ENCODE assay signal across 8 cellular contexts in the genomic region with DNA sequence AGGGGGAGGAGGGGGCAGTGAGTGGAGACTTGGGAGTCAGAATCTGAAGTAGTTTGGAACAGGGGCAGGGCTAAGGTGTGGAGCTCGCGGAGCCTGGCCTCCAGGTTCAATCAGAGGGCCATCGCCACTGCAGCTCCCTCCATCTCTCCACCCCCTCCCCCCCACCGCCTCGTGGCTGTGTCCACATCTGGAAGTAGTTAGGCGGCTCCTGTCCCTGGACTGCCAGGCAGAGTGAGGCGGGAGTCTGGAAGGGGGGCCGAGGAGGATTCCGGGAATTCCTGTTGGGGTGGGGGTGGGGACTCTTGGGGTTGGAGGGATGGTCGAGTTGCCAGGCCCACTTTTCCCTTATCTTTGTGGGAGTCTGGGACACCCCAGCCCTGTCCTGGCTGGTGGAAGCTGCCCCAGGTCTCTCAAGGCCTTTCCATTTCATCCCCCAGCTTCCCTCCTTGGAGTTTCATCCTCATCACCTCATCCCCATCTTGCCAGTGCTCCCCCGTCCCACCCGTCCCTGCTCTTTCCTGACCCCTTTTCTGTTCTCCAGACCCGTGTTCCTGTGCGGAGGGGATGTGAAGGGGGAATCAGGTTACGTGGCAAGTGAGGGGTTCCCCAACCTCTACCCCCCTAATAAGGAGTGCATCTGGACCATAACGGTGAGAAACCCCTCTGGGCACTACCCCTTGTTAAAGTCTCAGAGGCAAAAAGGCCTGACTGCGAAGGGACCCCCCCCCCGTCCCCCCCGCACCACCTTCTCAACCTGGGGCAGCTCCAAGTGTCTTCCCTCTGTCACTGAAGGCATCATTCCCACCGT. TPM values are rescaled to one million over a fixed set of nuclear protein-coding genes. Genes with fewer than 3 reads are reported as not detected.
A peak's percentile ranks its signal among the peaks of the same experiment; 100 is the strongest.
DNase-seq lines count a peak whose midpoint lies in the region; ATAC-seq, FAIRE-seq and TF ChIP-seq lines count a peak whose summit lies in the region.

No MANE protein-coding gene starts in this region.

- in situ Hi-C loops in HepG2 (cut with HindIII; ENCODE audit: extremely low pct_ligation_motif_present, low pct_unique_long_range_greater_than_20kb) (no loop called here), brain microvascular endothelial cell (cut with HindIII; ENCODE audit: low pct_ligation_motif_present, low sequenced_read_pairs) (no loop called here)

- no peaks in the 10 kb centered on the region for H4K20me1 ChIP-seq in HepG2 (ENCODE audit: insufficient read depth, low read length)

- BruUV-seq in HepG2 (replicated peaks; lab: Mats Ljungman, UMichigan): no TSS peak

- TF ChIP-seq EP300 in HepG2 (IDR thresholded peaks at IDR 0.05; ENCODE audit: low read depth in 2 of 2, low read length in 2 of 2): no peak
- no peak for TF ChIP-seq EP300 in HepG2 (CRISPR knock-in tag; IDR thresholded peaks at IDR 0.05; ENCODE audit: borderline replicate concordance)

- TF ChIP-seq RAD21 in HepG2 (CRISPR knock-in tag; IDR thresholded peaks at IDR 0.05): no peak

- H3K4me3 ChIP-seq in HepG2 (replicated peaks in 1 of 3; ENCODE audit: insufficient read depth in 1 of 3, low read depth in 2 of 3, low read length in 3 of 3): peak overlapping the region in 2 of 3 experiments; percentile 36 to 71; a peak in 2 of 6 replicates
- H3K4me3 ChIP-seq in right lobe of liver: peak overlapping the region in 1 of 3 donors; percentile 70
- peak overlapping the region; percentile 82 for H3K4me3 ChIP-seq in brain microvascular endothelial cell (ENCODE audit: low read depth, low read length)
- no peak overlapping the region for H3K4me3 ChIP-seq in lung
- H3K4me3 ChIP-seq in vagina: peak overlapping the region; percentile 74 to 86

- H3K4me2 ChIP-seq in HepG2 (ENCODE audit: low read depth, low read length): peak overlapping the region; percentile 86

- POLR2A ChIA-PET in HepG2 (lab: Yijun Ruan, JAX): interaction anchor here (1.2 to 2.9 kb wide), 4 partner anchors 9 to 272 kb away, joined by 3 to 19 read pairs (median 10); partner anchors contain the start of genes FBXO24, LRCH4, MOSPD3 and POP7

- no peak for TF ChIP-seq CTCF in HepG2 (CRISPR knock-in tag; IDR thresholded peaks at IDR 0.05)
- no peak for TF ChIP-seq CTCF in right lobe of liver (IDR thresholded peaks at IDR 0.05)
- no peak for TF ChIP-seq CTCF in brain microvascular endothelial cell (IDR thresholded peaks at IDR 0.05; ENCODE audit: low read depth, low read length, missing control alignments)
- TF ChIP-seq CTCF in lung (IDR thresholded peaks at IDR 0.05; ENCODE audit: control extremely low read depth, extremely low read depth): no peak
- TF ChIP-seq CTCF in vagina (IDR thresholded peaks at IDR 0.05): no peak

- H3K27ac ChIP-seq in HepG2 (ENCODE audit: extremely low read length, insufficient read depth, low read length): no peak overlapping the region
- H3K27ac ChIP-seq in right lobe of liver: peak overlapping the region in 1 of 3 donors; percentile 53
- H3K27ac ChIP-seq in brain microvascular endothelial cell: peak overlapping the region; percentile 40
- peak overlapping the region in 1 of 2 donors; percentile 50 for H3K27ac ChIP-seq in lung (ENCODE audit: low read depth in 1 of 2, low read length in 1 of 2)
- H3K27ac ChIP-seq in vagina: peak overlapping the region; percentile 93

- no peak for TF ChIP-seq POLR2A in HepG2 (IDR thresholded peaks at IDR 0.05; ENCODE audit: insufficient read depth in 1 of 2, low read depth in 2 of 2, low read length in 2 of 2)
- no peak for TF ChIP-seq POLR2A in right lobe of liver (IDR thresholded peaks at IDR 0.05)
- TF ChIP-seq POLR2A in vagina (IDR thresholded peaks at IDR 0.05): no peak

- no peaks in the 10 kb centered on the region for H3K9me3 ChIP-seq in HepG2 (ENCODE audit: low read length)
- H3K9me3 ChIP-seq in right lobe of liver: no peaks in the 10 kb centered on the region
- H3K9me3 ChIP-seq in lung (ENCODE audit: control insufficient read depth in 2 of 2, insufficient read depth in 1 of 2, low read length in 1 of 2): no peaks in the 10 kb centered on the region
- H3K9me3 ChIP-seq in vagina: no peaks in the 10 kb centered on the region

- H3K4me1 ChIP-seq in HepG2 (ENCODE audit: insufficient read depth, low read length) (peaks cover 44% of the 10 kb centered on the region), right lobe of liver (peaks cover 0 to 23% (median 10%) of the 10 kb centered on the region in 4 donors), lung (ENCODE audit: control insufficient read depth in 2 of 2, insufficient read depth in 2 of 2, low read length in 2 of 2) (peaks cover 0 to 5% of the 10 kb centered on the region in 2 donors), vagina (peaks cover 26% of the 10 kb centered on the region)

- intact Hi-C loops in HepG2 (cut with micrococcal nuclease; ENCODE audit: unreplicated experiment): no loop called here
- intact Hi-C loops in right lobe of liver (cut with DNase I): no loop called here
- intact Hi-C loops in vagina (cut with DNase I): loop anchor here (5.0 kb wide), 2 partner anchors 74 to 89 kb away; partner anchors contain the start of gene GIGYF1
- intact Hi-C loops in posterior cingulate gyrus (cut with DNase I): no loop called here

- WGBS in HepG2 (ENCODE audit: low lambda C conversion rate): 44% methylated on average over 19 of the region's 20 CpGs
- 48% methylated on average over 10 of the region's 20 CpGs for WGBS in right lobe of liver (ENCODE audit: insufficient coverage, low coverage, low lambda C conversion rate, missing lambda C conversion rate)
- WGBS in lung, 2 donors: 47 to 71% methylated on average over 19 to 20 of the region's 20 CpGs

- DNase-seq in HepG2 (ENCODE audit: low spot score) (no peak), right lobe of liver (no peak), brain microvascular endothelial cell (peak; percentile 43), lung (ENCODE audit: low spot score) (peak; percentile 49), vagina (ENCODE audit: extremely low spot score in 2 of 2) (peak in 1 of 2 donors; percentile 96), posterior cingulate gyrus (no peak), occipital lobe (lab: John Stamatoyannopoulos, UW) (no peak)
- DNase-seq in stimulated activated CD4-positive, alpha-beta T cell treated with anti-CD3 and anti-CD28 coated beads, Interleukin-4, amount 100 ng/mL, for 4 hours: no peak

- H3K27me3 ChIP-seq in HepG2 (ENCODE audit: control insufficient read depth in 1 of 2, insufficient read depth in 2 of 2, low read length in 2 of 2) (0 out of 5 replicates have a peak, but pooled peaks cover 0 to 2% of the 10 kb centered on the region in 2 experiments), right lobe of liver (no peaks in the 10 kb centered on the region), brain microvascular endothelial cell (replicated peaks) (no peaks in the 10 kb centered on the region), lung (ENCODE audit: control insufficient read depth, insufficient read depth) (no peaks in the 10 kb centered on the region), vagina (no peaks in the 10 kb centered on the region)

- no peak for FAIRE-seq in HepG2 (lab: Jason Lieb, UNC)

- peak; percentile 5; the same call in 1 of the 3 replicates for ATAC-seq in HepG2
- no peak for ATAC-seq in right lobe of liver
- no peak for ATAC-seq in lung (ENCODE audit: insufficient read depth, low FRiP score)

- H3K36me3 ChIP-seq in HepG2 (replicated peaks in 1 of 2; ENCODE audit: control insufficient read depth in 1 of 2, insufficient read depth in 2 of 2, low read length in 2 of 2) (no peaks in the 10 kb centered on the region), right lobe of liver (no peaks in the 10 kb centered on the region), brain microvascular endothelial cell (replicated peaks) (peaks cover 3% of the 10 kb centered on the region), lung (ENCODE audit: control insufficient read depth in 2 of 2, insufficient read depth in 2 of 2, low read length in 2 of 2) (no peaks in the 10 kb centered on the region), vagina (no peaks in the 10 kb centered on the region)

- H3K9ac ChIP-seq in HepG2 (ENCODE audit: insufficient read depth, low read depth, low read length): no peak overlapping the region

- no peaks in the 10 kb centered on the region for H3K79me2 ChIP-seq in HepG2 (ENCODE audit: insufficient read depth, low read length)

- H2AFZ ChIP-seq in HepG2 (ENCODE audit: low read length): no peak overlapping the region

- CTCF ChIA-PET in HepG2 (lab: Yijun Ruan, JAX; ENCODE audit: low intra/inter-chr PET ratio, low total read pairs): no interaction called here

RNA-seq across cellular contexts. Expression of gene PCOLCE, which starts 0.9 kb away (rescaled TPM):
- total RNA-seq in HepG2 (2016; rRNA removed; fragmentation: Illumina TruSeq; extraction: Trizol) (3.9 and 16.0 TPM in 2 replicates), right lobe of liver (10 to 100 TPM; 10.9 to 48.5 (median 23.6) TPM), lung (100 to 1,000 TPM in 1 of 2 donors, 10 to 100 TPM in 1; 53.6 to 105 TPM), vagina (85.4 TPM), occipital lobe (4.2 TPM)
- total RNA-seq in HepG2 (2016; cell fraction: cytosol; rRNA removed; fragmentation: Illumina TruSeq; extraction: Trizol; ENCODE audit: low read depth): 2.1 and 2.3 TPM in 2 replicates
- 3.3 and 18.3 TPM in 2 replicates for total RNA-seq in HepG2 (2016; cell fraction: insoluble cytoplasmic fraction; rRNA removed; fragmentation: Illumina TruSeq; extraction: Trizol)
- 1.9 and 2.0 TPM in 2 replicates for total RNA-seq in HepG2 (2016; cell fraction: membrane; rRNA removed; fragmentation: Illumina TruSeq; extraction: Trizol)
- 20.4 and 23.8 TPM in 2 replicates for total RNA-seq in HepG2 (2016; cell fraction: nucleus; rRNA removed; fragmentation: Illumina TruSeq; extraction: Trizol)
- polyA plus RNA-seq in HepG2 (2011; rRNA removed) (5.3 and 6.9 TPM in 2 replicates), lung (10 to 100 TPM; 48.4 to 73.5 TPM)
- 3.1 and 3.4 TPM in 2 replicates for polyA plus RNA-seq in HepG2 (2011; cell fraction: cytosol; rRNA removed)
- polyA plus RNA-seq in HepG2 (2011; cell fraction: nucleus; rRNA removed): 62.1 and 64.1 TPM in 2 replicates
- polyA plus RNA-seq in HepG2 (2012): 15.6 and 28.9 TPM in 2 replicates
- polyA plus RNA-seq in HepG2 (2016; cell fraction: cytosol; fragmentation: Illumina TruSeq; extraction: Trizol; ENCODE audit: low read depth): 3.5 and 3.8 TPM in 2 replicates
- 6.3 and 9.1 TPM in 2 replicates for polyA plus RNA-seq in HepG2 (2016; cell fraction: insoluble cytoplasmic fraction; fragmentation: Illumina TruSeq; extraction: Trizol; ENCODE audit: low read depth)
- 3.4 and 3.6 TPM in 2 replicates for polyA plus RNA-seq in HepG2 (2016; cell fraction: membrane; fragmentation: Illumina TruSeq; extraction: Trizol; ENCODE audit: low read depth)
- 81.2 and 84.3 TPM in 2 replicates for polyA plus RNA-seq in HepG2 (2016; cell fraction: nucleus; fragmentation: Illumina TruSeq; extraction: Trizol; ENCODE audit: insufficient read depth, low read depth)
- 1.7 and 2.2 TPM in 2 replicates for polyA minus RNA-seq in HepG2 (2011; rRNA and poly(A)+ RNA removed; ENCODE audit: low replicate concordance)
- polyA minus RNA-seq in HepG2 (2011; cell fraction: cytosol; rRNA and poly(A)+ RNA removed): 3.4 and 4.9 TPM in 2 replicates
- polyA minus RNA-seq in HepG2 (2011; cell fraction: nucleus; rRNA and poly(A)+ RNA removed): 7.1 and 9.0 TPM in 2 replicates

RNA-seq across cellular contexts. Expression of gene MOSPD3, which starts 9.2 kb away (rescaled TPM):
- total RNA-seq in HepG2 (2016; rRNA removed; fragmentation: Illumina TruSeq; extraction: Trizol) (6.1 and 7.6 TPM in 2 replicates), right lobe of liver (10 to 100 TPM in 5 of 6 experiments, 1 to 10 TPM in 1; 8.6 to 19.3 (median 13.9) TPM), lung (10 to 100 TPM; 13.2 to 26.9 TPM), vagina (11.8 TPM), occipital lobe (12.2 TPM)
- total RNA-seq in HepG2 (2016; cell fraction: cytosol; rRNA removed; fragmentation: Illumina TruSeq; extraction: Trizol; ENCODE audit: low read depth): 12.3 and 20.4 TPM in 2 replicates
- 4.0 and 7.0 TPM in 2 replicates for total RNA-seq in HepG2 (2016; cell fraction: insoluble cytoplasmic fraction; rRNA removed; fragmentation: Illumina TruSeq; extraction: Trizol)
- 15.9 and 22.1 TPM in 2 replicates for total RNA-seq in HepG2 (2016; cell fraction: membrane; rRNA removed; fragmentation: Illumina TruSeq; extraction: Trizol)
- 4.2 and 6.2 TPM in 2 replicates for total RNA-seq in HepG2 (2016; cell fraction: nucleus; rRNA removed; fragmentation: Illumina TruSeq; extraction: Trizol)
- polyA plus RNA-seq in HepG2 (2011; rRNA removed) (8.6 and 8.8 TPM in 2 replicates), lung (10 to 100 TPM; 15.5 to 18.8 TPM)
- polyA plus RNA-seq in HepG2 (2011; cell fraction: cytosol; rRNA removed): 3.9 and 6.3 TPM in 2 replicates
- polyA plus RNA-seq in HepG2 (2011; cell fraction: nucleus; rRNA removed): 21.4 and 23.3 TPM in 2 replicates
- 7.9 and 11.0 TPM in 2 replicates for polyA plus RNA-seq in HepG2 (2012)
- 45.9 and 64.3 TPM in 2 replicates for polyA plus RNA-seq in HepG2 (2016; cell fraction: cytosol; fragmentation: Illumina TruSeq; extraction: Trizol; ENCODE audit: low read depth)
- 15.6 and 23.4 TPM in 2 replicates for polyA plus RNA-seq in HepG2 (2016; cell fraction: insoluble cytoplasmic fraction; fragmentation: Illumina TruSeq; extraction: Trizol; ENCODE audit: low read depth)
- polyA plus RNA-seq in HepG2 (2016; cell fraction: membrane; fragmentation: Illumina TruSeq; extraction: Trizol; ENCODE audit: low read depth): 47.5 and 59.2 TPM in 2 replicates
- polyA plus RNA-seq in HepG2 (2016; cell fraction: nucleus; fragmentation: Illumina TruSeq; extraction: Trizol; ENCODE audit: insufficient read depth, low read depth): 17.4 and 18.3 TPM in 2 replicates
- 3.9 and 4.7 TPM in 2 replicates for polyA minus RNA-seq in HepG2 (2011; rRNA and poly(A)+ RNA removed; ENCODE audit: low replicate concordance)
- 1.7 and 2.4 TPM in 2 replicates for polyA minus RNA-seq in HepG2 (2011; cell fraction: cytosol; rRNA and poly(A)+ RNA removed)
- 4.5 and 5.2 TPM in 2 replicates for polyA minus RNA-seq in HepG2 (2011; cell fraction: nucleus; rRNA and poly(A)+ RNA removed)

RNA-seq across cellular contexts. Expression of gene FBXO24, which starts 17.0 kb away (rescaled TPM):
- total RNA-seq in HepG2 (2016; rRNA removed; fragmentation: Illumina TruSeq; extraction: Trizol) (0.13 and 0.20 TPM in 2 replicates), right lobe of liver (1 to 10 TPM in 1 of 6 experiments, under 1 TPM in 5; 0.25 to 1.0 (median 0.45) TPM), lung (1 to 10 TPM in 1 of 2 donors, under 1 TPM in 1; 0.25 to 1.3 TPM), vagina (0.98 TPM), occipital lobe (0.16 TPM)
- total RNA-seq in HepG2 (2016; cell fraction: cytosol; rRNA removed; fragmentation: Illumina TruSeq; extraction: Trizol; ENCODE audit: low read depth): 0.18 and 0.61 TPM in 2 replicates
- 0.24 TPM in 1 of 2 replicates, not detected in the other for total RNA-seq in HepG2 (2016; cell fraction: insoluble cytoplasmic fraction; rRNA removed; fragmentation: Illumina TruSeq; extraction: Trizol)
- 0.12 and 0.21 TPM in 2 replicates for total RNA-seq in HepG2 (2016; cell fraction: membrane; rRNA removed; fragmentation: Illumina TruSeq; extraction: Trizol)
- total RNA-seq in HepG2 (2016; cell fraction: nucleus; rRNA removed; fragmentation: Illumina TruSeq; extraction: Trizol): 0.56 TPM in 1 of 2 replicates, not detected in the other
- polyA plus RNA-seq in HepG2 (2011; rRNA removed) (0.31 and 0.55 TPM in 2 replicates), lung (under 1 TPM; 0.30 to 0.35 TPM)
- 0.31 and 0.32 TPM in 2 replicates for polyA plus RNA-seq in HepG2 (2011; cell fraction: cytosol; rRNA removed)
- polyA plus RNA-seq in HepG2 (2011; cell fraction: nucleus; rRNA removed): 2.0 and 2.1 TPM in 2 replicates
- 0.15 and 0.31 TPM in 2 replicates for polyA plus RNA-seq in HepG2 (2012)
- polyA plus RNA-seq in HepG2 (2016; cell fraction: cytosol; fragmentation: Illumina TruSeq; extraction: Trizol; ENCODE audit: low read depth): 0.08 and 0.10 TPM in 2 replicates
- 0.21 and 0.26 TPM in 2 replicates for polyA plus RNA-seq in HepG2 (2016; cell fraction: insoluble cytoplasmic fraction; fragmentation: Illumina TruSeq; extraction: Trizol; ENCODE audit: low read depth)
- polyA plus RNA-seq in HepG2 (2016; cell fraction: membrane; fragmentation: Illumina TruSeq; extraction: Trizol; ENCODE audit: low read depth): 0.14 and 0.22 TPM in 2 replicates
- polyA plus RNA-seq in HepG2 (2016; cell fraction: nucleus; fragmentation: Illumina TruSeq; extraction: Trizol; ENCODE audit: insufficient read depth, low read depth): 0.38 and 0.51 TPM in 2 replicates
- 0.80 and 0.94 TPM in 2 replicates for polyA minus RNA-seq in HepG2 (2011; rRNA and poly(A)+ RNA removed; ENCODE audit: low replicate concordance)
- not detected in 2 replicates for polyA minus RNA-seq in HepG2 (2011; cell fraction: cytosol; rRNA and poly(A)+ RNA removed)
- 0.26 and 0.50 TPM in 2 replicates for polyA minus RNA-seq in HepG2 (2011; cell fraction: nucleus; rRNA and poly(A)+ RNA removed)

RNA-seq across cellular contexts. Expression of gene LRCH4, which starts 17.2 kb away (rescaled TPM):
- total RNA-seq in HepG2 (2016; rRNA removed; fragmentation: Illumina TruSeq; extraction: Trizol): 2.9 and 7.0 TPM in 2 replicates
- total RNA-seq in HepG2 (2016; cell fraction: cytosol; rRNA removed; fragmentation: Illumina TruSeq; extraction: Trizol; ENCODE audit: low read depth): 10.0 and 10.9 TPM in 2 replicates
- total RNA-seq in HepG2 (2016; cell fraction: insoluble cytoplasmic fraction; rRNA removed; fragmentation: Illumina TruSeq; extraction: Trizol): 3.0 and 6.9 TPM in 2 replicates
- 2.9 and 3.8 TPM in 2 replicates for total RNA-seq in HepG2 (2016; cell fraction: membrane; rRNA removed; fragmentation: Illumina TruSeq; extraction: Trizol)
- 9.9 and 11.5 TPM in 2 replicates for total RNA-seq in HepG2 (2016; cell fraction: nucleus; rRNA removed; fragmentation: Illumina TruSeq; extraction: Trizol)
- 9.3 and 11.1 TPM in 2 replicates for polyA plus RNA-seq in HepG2 (2011; rRNA removed)
- 1.9 and 2.9 TPM in 2 replicates for polyA plus RNA-seq in HepG2 (2011; cell fraction: cytosol; rRNA removed)
- polyA plus RNA-seq in HepG2 (2011; cell fraction: nucleus; rRNA removed): 106 and 117 TPM in 2 replicates
- 10.1 and 13.5 TPM in 2 replicates for polyA plus RNA-seq in HepG2 (2012)
- polyA plus RNA-seq in HepG2 (2016; cell fraction: cytosol; fragmentation: Illumina TruSeq; extraction: Trizol; ENCODE audit: low read depth): 1.1 and 1.2 TPM in 2 replicates
- polyA plus RNA-seq in HepG2 (2016; cell fraction: insoluble cytoplasmic fraction; fragmentation: Illumina TruSeq; extraction: Trizol; ENCODE audit: low read depth): 5.9 and 7.3 TPM in 2 replicates
- 1.5 and 2.1 TPM in 2 replicates for polyA plus RNA-seq in HepG2 (2016; cell fraction: membrane; fragmentation: Illumina TruSeq; extraction: Trizol; ENCODE audit: low read depth)
- 38.5 and 39.0 TPM in 2 replicates for polyA plus RNA-seq in HepG2 (2016; cell fraction: nucleus; fragmentation: Illumina TruSeq; extraction: Trizol; ENCODE audit: insufficient read depth, low read depth)
- polyA minus RNA-seq in HepG2 (2011; rRNA and poly(A)+ RNA removed; ENCODE audit: low replicate concordance): 11.4 and 13.8 TPM in 2 replicates
- 8.0 and 17.6 TPM in 2 replicates for polyA minus RNA-seq in HepG2 (2011; cell fraction: cytosol; rRNA and poly(A)+ RNA removed)
- polyA minus RNA-seq in HepG2 (2011; cell fraction: nucleus; rRNA and poly(A)+ RNA removed): 25.9 and 27.4 TPM in 2 replicates
- 10 to 100 TPM; 19.5 to 39.1 (median 24.7) TPM for total RNA-seq in right lobe of liver
- 100 to 1,000 TPM in 1 of 2 donors, 10 to 100 TPM in 1; 38.1 to 109 TPM for total RNA-seq in lung
- polyA plus RNA-seq in lung: 100 to 1,000 TPM in 1 of 2 donors, 10 to 100 TPM in 1; 81.7 to 103 TPM
- 72.2 TPM for total RNA-seq in vagina
- total RNA-seq in occipital lobe: 6.4 TPM

RNA-seq across cellular contexts. Expression of gene SAP25, which starts 29.4 kb away (rescaled TPM):
- 0.15 TPM in 1 of 2 replicates, not detected in the other for total RNA-seq in HepG2 (2016; rRNA removed; fragmentation: Illumina TruSeq; extraction: Trizol)
- not detected in 2 replicates for total RNA-seq in HepG2 (2016; cell fraction: cytosol; rRNA removed; fragmentation: Illumina TruSeq; extraction: Trizol; ENCODE audit: low read depth)
- not detected in 2 replicates for total RNA-seq in HepG2 (2016; cell fraction: insoluble cytoplasmic fraction; rRNA removed; fragmentation: Illumina TruSeq; extraction: Trizol)
- not detected in 2 replicates for total RNA-seq in HepG2 (2016; cell fraction: membrane; rRNA removed; fragmentation: Illumina TruSeq; extraction: Trizol)
- not detected in 2 replicates for total RNA-seq in HepG2 (2016; cell fraction: nucleus; rRNA removed; fragmentation: Illumina TruSeq; extraction: Trizol)
- 0.20 TPM in 2 replicates for polyA plus RNA-seq in HepG2 (2011; rRNA removed)
- 0.13 TPM in 1 of 2 replicates, not detected in the other for polyA plus RNA-seq in HepG2 (2011; cell fraction: cytosol; rRNA removed)
- 2.5 and 2.6 TPM in 2 replicates for polyA plus RNA-seq in HepG2 (2011; cell fraction: nucleus; rRNA removed)
- 0.70 and 1.9 TPM in 2 replicates for polyA plus RNA-seq in HepG2 (2012)
- 0.32 and 0.41 TPM in 2 replicates for polyA plus RNA-seq in HepG2 (2016; cell fraction: cytosol; fragmentation: Illumina TruSeq; extraction: Trizol; ENCODE audit: low read depth)
- polyA plus RNA-seq in HepG2 (2016; cell fraction: insoluble cytoplasmic fraction; fragmentation: Illumina TruSeq; extraction: Trizol; ENCODE audit: low read depth): not detected in 2 replicates
- polyA plus RNA-seq in HepG2 (2016; cell fraction: membrane; fragmentation: Illumina TruSeq; extraction: Trizol; ENCODE audit: low read depth): not detected in 2 replicates
- not detected in 2 replicates for polyA plus RNA-seq in HepG2 (2016; cell fraction: nucleus; fragmentation: Illumina TruSeq; extraction: Trizol; ENCODE audit: insufficient read depth, low read depth)
- not detected in 2 replicates for polyA minus RNA-seq in HepG2 (2011; rRNA and poly(A)+ RNA removed; ENCODE audit: low replicate concordance)
- not detected in 2 replicates for polyA minus RNA-seq in HepG2 (2011; cell fraction: cytosol; rRNA and poly(A)+ RNA removed)
- not detected in 2 replicates for polyA minus RNA-seq in HepG2 (2011; cell fraction: nucleus; rRNA and poly(A)+ RNA removed)
- 1 to 10 TPM in 3 of 6 experiments, under 1 TPM in 1, not detected in 2; 0.53 to 4.5 (median 2.2) TPM for total RNA-seq in right lobe of liver
- total RNA-seq in lung: 1 to 10 TPM; 1.9 to 8.8 TPM
- polyA plus RNA-seq in lung: 1 to 10 TPM; 3.7 to 9.9 TPM
- 2.9 TPM for total RNA-seq in vagina
- total RNA-seq in occipital lobe: not detected

Comparison
In these comparisons a context has a peak if more than half of its experiments do, and no peak if none do; other contexts are left out.
1. DNase-seq: peak in brain microvascular endothelial cell (single experiment) and lung (single experiment); none in HepG2 (single experiment), right lobe of liver (0 of 3), stimulated activated CD4-positive, alpha-beta T cell treated with anti-CD3 and anti-CD28 coated beads, Interleukin-4, amount 100 ng/mL, for 4 hours (0 of 2), posterior cingulate gyrus (0 of 10) and occipital lobe (single experiment).